In genomic region chr13:96444676-96445075, GRCh38 we compare ENCODE assay signal across 25 cellular contexts.
"Had no signal": no experiment of that assay in that cellular context is flagged by ENCODE, and none has a peak within 500 bp of the region (broad histone marks: within the 10 kb centered on the region; RNA-seq: fewer than 3 reads in every experiment).

No MANE protein-coding gene starts in this region.

- DNase-seq: stimulated activated CD4-positive, alpha-beta T cell treated with anti-CD3 and anti-CD28 coated beads, Interleukin-2, amount 100 ng/mL, for 48 hours; stimulated activated CD4-positive, alpha-beta T cell treated with anti-CD3 and anti-CD28 coated beads, Interleukin-4, amount 100 ng/mL, for 1 hour; stimulated activated CD4-positive, alpha-beta T cell treated with anti-CD3 and anti-CD28 coated beads, Interleukin-4, amount 100 ng/mL, for 24 hours; stimulated activated CD4-positive, alpha-beta T cell treated with anti-CD3 and anti-CD28 coated beads, Interleukin-4, amount 100 ng/mL, for 4 hours; stimulated activated naive B cell treated with anti-CD40 and anti-IgM and Interleukin-4, amounts not matched to agents 10 μg/mL and 1 μg/mL and 100 μg/mL, for 72 hours; stimulated activated naive CD4-positive, alpha-beta T cell; stimulated activated naive CD4-positive, alpha-beta T cell treated with Interleukin-2 at 50 U/mL for 16 hours; stimulated activated naive CD8-positive, alpha-beta T cell treated with anti-CD3 and anti-CD28 coated beads, Interleukin-15, amount 100 ng/mL, for 72 hours; stimulated activated naive CD8-positive, alpha-beta T cell treated with anti-CD3 and anti-CD28 coated beads, Interleukin-15, Interleukin-2, amounts not matched to agents 100 U/mL and 50 U/mL, for 24 hours; stomach; substantia nigra; testis; thyroid gland; tibial artery; transverse colon; trophoblast cell; upper lobe of left lung; upper lobe of right lung; uterus had no signal

- H3K36me3 ChIP-seq: stomach, suprapubic skin, thoracic aorta, thyroid gland, tibial artery, tibial nerve, transverse colon, upper lobe of left lung, upper lobe of right lung, uterus, vagina had no signal

- ATAC-seq: stimulated activated effector memory CD8-positive, alpha-beta T cell treated with anti-CD3 and anti-CD28 coated beads, Interleukin-12 subunit alpha, Interleukin-12 subunit beta, amount 100 ng/mL, for 72 hours; stimulated activated memory B cell treated with anti-CD40 and anti-IgM and Interleukin-4, amounts not matched to agents 10 μg/mL and 1 μg/mL and 100 μg/mL, for 72 hours; stimulated activated naive B cell treated with anti-CD40 and anti-IgM and Interleukin-4, amounts not matched to agents 10 μg/mL and 1 μg/mL and 100 μg/mL, for 72 hours; stimulated activated naive CD8-positive, alpha-beta T cell treated with anti-CD3 and anti-CD28 coated beads, Interleukin-15, amount 100 ng/mL, for 72 hours; stimulated activated naive CD8-positive, alpha-beta T cell treated with anti-CD3 and anti-CD28 coated beads, Interleukin-15, Interleukin-2, amounts not matched to agents 100 U/mL and 50 U/mL, for 24 hours; upper lobe of right lung had no signal

- H3K4me1 ChIP-seq: stomach, suprapubic skin, testis, thyroid gland, tibial artery, tibial nerve, transverse colon, upper lobe of left lung, upper lobe of right lung, uterus, vagina had no signal

- H3K27ac ChIP-seq: stomach, suprapubic skin, testis, thoracic aorta, thyroid gland, tibial artery, tibial nerve, transverse colon, upper lobe of left lung, upper lobe of right lung, uterus, vagina had no signal

- H3K4me3 ChIP-seq: stomach, suprapubic skin, testis, thoracic aorta, thyroid gland, tibial artery, tibial nerve, transverse colon, upper lobe of left lung, upper lobe of right lung, uterus, vagina had no signal

- H3K9me3 ChIP-seq: stomach, suprapubic skin, testis, thoracic aorta, thyroid gland, tibial artery, tibial nerve, transverse colon, upper lobe of left lung, upper lobe of right lung, uterus, vagina had no signal

- H3K27me3 ChIP-seq: stomach, suprapubic skin, testis, thyroid gland, tibial artery, tibial nerve, transverse colon, upper lobe of left lung, upper lobe of right lung, uterus, vagina had no signal
